23 cellular contexts compared by ENCODE assay signal in genomic region chr4:48347282-48347921, GRCh38. TPM values are rescaled to one million over a fixed set of nuclear protein-coding genes. Genes with fewer than 3 reads are reported as not detected.
DNase-seq lines count a peak whose midpoint lies in the region; ATAC-seq, FAIRE-seq and TF ChIP-seq lines count a peak whose summit lies in the region.
"Had no signal": no experiment of that assay in that cellular context is flagged by ENCODE, and none has a peak within 500 bp of the region (broad histone marks: within the 10 kb centered on the region; RNA-seq: fewer than 3 reads in every experiment).

No MANE protein-coding gene starts in this region.

- H3K18ac ChIP-seq in IMR-90 (ENCODE audit: low read depth, low read length) (no peak overlapping the region), trophoblast cell (ENCODE audit: low read length) (no peak overlapping the region)

- H2AK5ac ChIP-seq in IMR-90 (ENCODE audit: low read depth, low read length) (no peak overlapping the region), trophoblast cell (ENCODE audit: low read length) (no peak overlapping the region)

- no peak overlapping the region for H4K5ac ChIP-seq in IMR-90 (ENCODE audit: low read depth, low read length)

- no peak for DNase-seq in SK-N-SH
- DNase-seq in IMR-90 = no peak
- no peak for DNase-seq in astrocyte (ENCODE audit: low read depth)
- DNase-seq in trophoblast cell = no peak
- DNase-seq in NCI-H1105 (lab: John Stamatoyannopoulos, UW) = no peak
- DNase-seq: AML-193, C1 segment of cervical spinal cord, GDM1, H9, Karpas-422, MG63, NCI-H1694 treated with DMSO at 0.1 percent for 48 hours, NCI-H2081 treated with DMSO at 0.1 percent for 48 hours, NCI-H2171 treated with DMSO at 0.1 percent for 48 hours, NCI-H524 treated with DMSO at 0.1 percent for 48 hours had no signal

- H3K9me3 Mint-ChIP-seq in astrocyte (ENCODE audit: unreplicated experiment) = no peaks in the 10 kb centered on the region
- H3K9me3 Mint-ChIP-seq: IgD-negative memory B cell; T-helper 1 cell treated with Interleukin-12 subunit alpha and Interleukin-12 subunit beta and Interleukin-4 antibody, amounts not matched to agents 30 μg/mL and 1 μg/mL, for 36 hours had no signal

- no peak overlapping the region for H3K27ac ChIP-seq in SK-N-SH (ENCODE audit: low read depth in 2 of 2, low read length in 1 of 2)
- H3K27ac ChIP-seq in IMR-90 (ENCODE audit: insufficient read depth, low read length) = no peak overlapping the region
- peak overlapping the region; percentile 11 for H3K27ac ChIP-seq in astrocyte (ENCODE audit: low read depth, low read length)
- no peak overlapping the region for H3K27ac ChIP-seq in trophoblast cell (ENCODE audit: low read depth, low read length)
- H3K27ac ChIP-seq: GM23248, SJSA1 had no signal

- H4K8ac ChIP-seq in IMR-90 (ENCODE audit: low read depth in 2 of 2, low read length in 2 of 2) = no peak overlapping the region
- no peak overlapping the region for H4K8ac ChIP-seq in trophoblast cell (ENCODE audit: low read depth, low read length)

- no peak overlapping the region for H2BK20ac ChIP-seq in IMR-90 (ENCODE audit: low read depth, low read length)

- H4K20me1 ChIP-seq in SK-N-SH (ENCODE audit: insufficient read depth) (peaks cover 89% of the 10 kb centered on the region), IMR-90 (ENCODE audit: insufficient read depth, low read length) (peaks cover 82% of the 10 kb centered on the region), astrocyte (ENCODE audit: insufficient read depth, low read length) (peaks cover 83% of the 10 kb centered on the region)

- CTCF ChIA-PET in SK-N-SH (lab: Yijun Ruan, JAX) = interaction anchor here (2.2 kb wide), 1 partner anchor 199 kb away, joined by 5 read pairs; no protein-coding TSS in a partner anchor
- CTCF ChIA-PET in IMR-90 (lab: Yijun Ruan, JAX) = no interaction called here

- no peak for TF ChIP-seq EP300 in SK-N-SH (IDR thresholded peaks at IDR 0.05; ENCODE audit: borderline replicate concordance in 1 of 2, low read depth in 1 of 2, low read length in 1 of 2)

- no peaks in the 10 kb centered on the region for H3K27me3 Mint-ChIP-seq in astrocyte (ENCODE audit: low read depth, unreplicated experiment)
- H3K27me3 Mint-ChIP-seq: IgD-negative memory B cell had no signal

- H4K91ac ChIP-seq in IMR-90 (ENCODE audit: insufficient read depth, low read depth, low read length) (no peak overlapping the region), trophoblast cell (ENCODE audit: low read depth, low read length) (no peak overlapping the region)

- POLR2A ChIA-PET in SK-N-SH (lab: Yijun Ruan, JAX) (no interaction called here), IMR-90 (lab: Charles Lee; ENCODE audit: unreplicated experiment) (interaction anchor here (1.0 kb wide), 1 partner anchor 11 kb away, joined by 8 read pairs; no protein-coding TSS in a partner anchor)

- dilution Hi-C loops in IMR-90 (cut with HindIII; ENCODE audit: low sequenced_read_pairs, unreplicated experiment) = no loop called here

- H3K27me3 ChIP-seq in SK-N-SH (ENCODE audit: insufficient read depth) (no peaks in the 10 kb centered on the region), IMR-90 (ENCODE audit: control insufficient read depth, insufficient read depth, low read length) (no peaks in the 10 kb centered on the region), astrocyte (ENCODE audit: insufficient read depth, low read length) (no peaks in the 10 kb centered on the region), trophoblast cell (ENCODE audit: insufficient read depth, low read length) (no peaks in the 10 kb centered on the region)
- H3K27me3 ChIP-seq: MG63, SJSA1 had no signal

- TF ChIP-seq RAD21 in SK-N-SH (IDR thresholded peaks at IDR 0.05; ENCODE audit: low read length) (no peak), IMR-90 (IDR thresholded peaks at IDR 0.05; ENCODE audit: low read length) (no peak)

- H2BK12ac ChIP-seq in trophoblast cell (ENCODE audit: low read length) = no peak overlapping the region

- TF ChIP-seq POLR2A in IMR-90 (IDR thresholded peaks at IDR 0.05; ENCODE audit: low read depth, low read length) = no peak

- no peaks in the 10 kb centered on the region for H3F3A ChIP-seq in SK-N-SH (replicated peaks; ENCODE audit: insufficient read depth)

- 95% methylated on average over 7 of the region's 7 CpGs for WGBS in SK-N-SH (ENCODE audit: low lambda C conversion rate)
- 100% methylated on average over 1 of the region's 7 CpGs; no CpG with 5 or more reads in 1 of the 2 experiments for WGBS in IMR-90 (ENCODE audit: extremely low coverage in 2 of 2, insufficient read length in 1 of 2), 2 experiments
- WGBS in trophoblast cell (ENCODE audit: extremely low coverage, insufficient coverage, insufficient read length) = no CpG with 5 or more reads among the region's 7 CpGs

- in situ Hi-C loops in IMR-90 (cut with MboI; ENCODE audit: low sequenced_read_pairs) = no loop called here

- H3K4me1 Mint-ChIP-seq in astrocyte (ENCODE audit: low read depth, unreplicated experiment) = peaks cover 47% of the 10 kb centered on the region

- H3K4me3 Mint-ChIP-seq in astrocyte (ENCODE audit: unreplicated experiment) = no peak overlapping the region
- H3K4me3 Mint-ChIP-seq: H9; T-helper 1 cell treated with Interleukin-12 subunit alpha and Interleukin-12 subunit beta and Interleukin-4 antibody, amounts not matched to agents 30 μg/mL and 1 μg/mL, for 36 hours had no signal

- H2BK120ac ChIP-seq in IMR-90 (ENCODE audit: low read depth, low read length) = no peak overlapping the region
- H2BK120ac ChIP-seq in trophoblast cell (ENCODE audit: insufficient read depth, low read length, poor library complexity) = no peak overlapping the region

- H4K12ac ChIP-seq in trophoblast cell (ENCODE audit: low read depth, low read length) = no peak overlapping the region

- H3K4me2 ChIP-seq in SK-N-SH (peak overlapping the region; percentile 20; the same call in 1 of the 2 replicates), IMR-90 (ENCODE audit: low read depth, low read length) (no peak overlapping the region), astrocyte (ENCODE audit: low read length) (no peak overlapping the region), trophoblast cell (ENCODE audit: low read length) (no peak overlapping the region)

- H3K4ac ChIP-seq in IMR-90 (ENCODE audit: low read depth, low read length) (no peak overlapping the region), trophoblast cell (ENCODE audit: low read depth, low read length) (peak overlapping the region; percentile 75)

- FAIRE-seq in astrocyte (lab: Jason Lieb, UNC) = no peak
- FAIRE-seq: HTR-8/SVneo had no signal

- H2AK9ac ChIP-seq in IMR-90 (replicated peaks; ENCODE audit: low read depth, low read length, poor library complexity) = no peak overlapping the region

- peaks cover 100% of the 10 kb centered on the region for H3K79me2 ChIP-seq in SK-N-SH (ENCODE audit: insufficient read depth)
- H3K79me2 ChIP-seq in astrocyte (ENCODE audit: insufficient read depth, low read length) = peaks cover 100% of the 10 kb centered on the region
- H3K79me2 ChIP-seq in trophoblast cell (ENCODE audit: control insufficient read depth, insufficient read depth, low read length, poor library complexity) = peaks cover 8% of the 10 kb centered on the region

- H3K9me3 ChIP-seq in SK-N-SH (no peaks in the 10 kb centered on the region), IMR-90 (ENCODE audit: control insufficient read depth, insufficient read depth, low read length) (no peaks in the 10 kb centered on the region), astrocyte (ENCODE audit: insufficient read depth, low read depth, low read length) (no peaks in the 10 kb centered on the region), trophoblast cell (ENCODE audit: insufficient read depth, low read depth, low read length) (no peaks in the 10 kb centered on the region)
- H3K9me3 ChIP-seq: MG63, SJSA1 had no signal

- TF ChIP-seq CTCF in SK-N-SH (IDR thresholded peaks at IDR 0.05) (no peak), IMR-90 (conservative IDR thresholded peaks at IDR 0.05; ENCODE audit: low read depth, low read length) (no peak), astrocyte (IDR thresholded peaks at IDR 0.05; ENCODE audit: insufficient read depth, low read depth, low read length) (no peak)

- H3K14ac ChIP-seq in IMR-90 (replicated peaks; ENCODE audit: low read depth, low read length) = no peak overlapping the region
- no peak overlapping the region for H3K14ac ChIP-seq in trophoblast cell (ENCODE audit: low read length)

- no peak for ATAC-seq in SK-N-SH treated with all-trans-retinoic acid at 6 μM for 48 hours
- no peak for ATAC-seq in IMR-90 (ENCODE audit: low read depth)
- no peak for ATAC-seq in HG02763 (IDR thresholded peaks at IDR 0.05; ENCODE audit: unreplicated experiment)
- ATAC-seq: Right ventricle myocardium inferior had no signal

- H3K36me3 ChIP-seq in SK-N-SH (replicated peaks in 1 of 2; ENCODE audit: control insufficient read depth in 1 of 2, insufficient read depth in 2 of 2, low read length in 1 of 2) (no peaks in the 10 kb centered on the region), IMR-90 (ENCODE audit: control insufficient read depth, insufficient read depth, low read length) (0 out of 2 replicates have a peak, but pooled peaks cover under 1% of the 10 kb centered on the region), astrocyte (ENCODE audit: insufficient read depth, low read length) (no peaks in the 10 kb centered on the region), trophoblast cell (ENCODE audit: control insufficient read depth in 1 of 2, insufficient read depth in 2 of 2, low read length in 2 of 2) (no peaks in the 10 kb centered on the region)
- H3K36me3 ChIP-seq: MG63, SJSA1 had no signal

- H3K4me3 ChIP-seq in SK-N-SH (ENCODE audit: low read depth in 2 of 2, low read length in 1 of 2) = no peak overlapping the region
- H3K4me3 ChIP-seq in IMR-90 (ENCODE audit: insufficient read depth, low read depth, low read length) = no peak overlapping the region
- no peak overlapping the region for H3K4me3 ChIP-seq in astrocyte (ENCODE audit: insufficient read depth, low read depth, low read length)
- H3K4me3 ChIP-seq in trophoblast cell (ENCODE audit: low read depth, low read length) = no peak overlapping the region
- H3K4me3 ChIP-seq: GM23248, MG63, SJSA1 had no signal

- H3K9me2 ChIP-seq in SK-N-SH = no peaks in the 10 kb centered on the region

- peaks cover 10 to 68% of the 10 kb centered on the region in 2 experiments for H3K79me1 ChIP-seq in IMR-90 (ENCODE audit: low read depth in 1 of 2, low read length in 2 of 2)
- peaks cover under 1% of the 10 kb centered on the region for H3K79me1 ChIP-seq in trophoblast cell (ENCODE audit: low read length)

- peak overlapping the region; percentile 27 for H3K27ac Mint-ChIP-seq in astrocyte (ENCODE audit: unreplicated experiment)
- H3K27ac Mint-ChIP-seq: H9; IgD-negative memory B cell; T-helper 1 cell treated with Interleukin-12 subunit alpha and Interleukin-12 subunit beta and Interleukin-4 antibody, amounts not matched to agents 30 μg/mL and 1 μg/mL, for 36 hours had no signal

- intact Hi-C loops in IMR-90 (cut with micrococcal nuclease) = no loop called here

- H3K9ac ChIP-seq in SK-N-SH = no peak overlapping the region
- no peak overlapping the region for H3K9ac ChIP-seq in IMR-90 (ENCODE audit: low read depth, low read length)
- no peak overlapping the region for H3K9ac ChIP-seq in astrocyte (ENCODE audit: low read length)
- H3K9ac ChIP-seq in trophoblast cell (ENCODE audit: low read length) = no peak overlapping the region
- H3K9ac ChIP-seq: GM23248 had no signal

- H3K9me1 ChIP-seq in IMR-90 (ENCODE audit: insufficient read depth, low read length) = peaks cover 11% of the 10 kb centered on the region

- H2BK15ac ChIP-seq in IMR-90 (ENCODE audit: low read depth, low read length) = no peak overlapping the region

- H2AFZ ChIP-seq in SK-N-SH (ENCODE audit: low read depth) = no peak overlapping the region
- H2AFZ ChIP-seq in IMR-90 (replicated peaks; ENCODE audit: low read length, poor library complexity) = no peak overlapping the region
- H2AFZ ChIP-seq in astrocyte (ENCODE audit: low read depth, low read length) = no peak overlapping the region
- H2AFZ ChIP-seq in trophoblast cell (ENCODE audit: insufficient read depth, low read length, poor library complexity) = no peak overlapping the region
- H2AFZ ChIP-seq: GM23248 had no signal

- H3K4me1 ChIP-seq in SK-N-SH (ENCODE audit: control insufficient read depth in 1 of 2, insufficient read depth in 2 of 2, low read depth in 1 of 2, low read length in 1 of 2) = peaks cover 14 to 28% of the 10 kb centered on the region in 2 experiments
- peaks cover 6% of the 10 kb centered on the region; the same call in 1 of the 2 replicates for H3K4me1 ChIP-seq in IMR-90 (ENCODE audit: control insufficient read depth, insufficient read depth, low read length)
- H3K4me1 ChIP-seq in astrocyte (ENCODE audit: insufficient read depth, low read length) = peaks cover 16% of the 10 kb centered on the region
- H3K4me1 ChIP-seq in trophoblast cell (ENCODE audit: control insufficient read depth in 1 of 2, insufficient read depth in 2 of 2, low read length in 2 of 2) = peaks cover 0 to 1% of the 10 kb centered on the region in 2 experiments

- H2BK5ac ChIP-seq in IMR-90 (ENCODE audit: low read depth, low read length, poor library complexity, severe bottlenecking) (no peak overlapping the region), trophoblast cell (ENCODE audit: low read depth, low read length, poor library complexity) (no peak overlapping the region)

- H3K56ac ChIP-seq in IMR-90 (ENCODE audit: extremely low read depth, insufficient read depth, low read length) = no peak overlapping the region

- BruUV-seq in IMR-90 (replicated peaks; lab: Mats Ljungman, UMichigan) = no TSS peak

- no peaks in the 10 kb centered on the region for H3K36me3 Mint-ChIP-seq in astrocyte (ENCODE audit: low read depth, unreplicated experiment)
- H3K36me3 Mint-ChIP-seq: IgD-negative memory B cell had no signal

- no peak overlapping the region for H3K23ac ChIP-seq in IMR-90 (ENCODE audit: low read depth, low read length)
- H3K23ac ChIP-seq in trophoblast cell (ENCODE audit: low read length) = no peak overlapping the region

RNA-seq across cellular contexts. Expression of gene SLAIN2, which starts 6.1 kb away (rescaled TPM):
- polyA plus RNA-seq in SK-N-SH (2012; rRNA removed) = 16.2 and 17.0 TPM in 2 replicates
- polyA plus RNA-seq in SK-N-SH (2012; cell fraction: cytosol; rRNA removed) = 22.6 and 25.7 TPM in 2 replicates
- polyA plus RNA-seq in SK-N-SH (2012; cell fraction: nucleus; rRNA removed) = 11.0 and 21.0 TPM in 2 replicates
- total RNA-seq in IMR-90 (2012; rRNA removed) = 23.3 and 32.2 TPM in 2 replicates
- 42.3 and 53.0 TPM in 2 replicates for polyA plus RNA-seq in IMR-90 (2012; rRNA removed)
- polyA plus RNA-seq in IMR-90 (2012; cell fraction: cytosol; rRNA removed) = 17.1 and 18.7 TPM in 2 replicates
- 11.2 and 44.3 TPM in 2 replicates for polyA plus RNA-seq in IMR-90 (2012; cell fraction: nucleus; rRNA removed; ENCODE audit: low replicate concordance)
- total RNA-seq in astrocyte = 85.3 and 90.5 TPM in 2 replicates
- polyA plus RNA-seq in trophoblast cell (2013) = 131 and 137 TPM in 2 replicates
